In the genomic region with DNA sequence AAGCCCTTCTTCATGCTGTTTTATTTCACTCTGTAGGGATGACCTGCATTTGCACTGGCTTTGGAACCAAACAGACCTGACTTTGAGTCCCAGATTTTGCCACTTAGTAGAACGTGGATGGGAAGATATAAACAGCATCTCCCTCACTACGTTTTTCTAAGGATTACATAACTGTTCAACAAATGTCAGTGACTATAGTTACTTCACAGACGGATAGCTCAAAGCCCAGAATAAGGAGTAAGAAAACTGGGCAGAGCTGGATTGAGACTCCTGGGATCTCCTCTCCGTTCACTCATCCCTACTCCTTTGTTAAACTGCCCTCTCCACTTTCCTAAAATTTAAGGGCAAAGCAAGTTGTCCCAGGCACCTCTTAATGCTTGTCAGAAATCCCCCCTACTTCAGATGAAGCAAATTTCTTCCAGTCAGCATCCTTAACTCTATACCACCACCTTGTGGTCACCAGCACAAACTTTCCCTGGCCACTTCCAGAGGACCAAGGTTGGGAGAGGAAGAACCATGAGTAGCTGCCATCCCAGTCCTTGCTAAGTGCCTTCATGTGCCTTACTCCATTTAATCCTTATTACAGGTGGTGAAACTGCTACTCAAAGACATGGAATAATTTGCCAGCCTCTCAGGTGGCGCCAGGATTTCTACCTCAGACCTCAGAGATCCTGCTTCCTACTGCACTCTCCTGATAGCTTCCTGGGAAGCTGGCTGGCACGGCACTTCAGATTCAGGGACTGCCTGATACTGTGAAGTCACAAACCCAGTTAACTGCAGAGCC, we compare ENCODE assay signal across 8 cellular contexts. TPM values are rescaled to one million over a fixed set of nuclear protein-coding genes. Genes with fewer than 3 reads are reported as not detected.
A peak's percentile ranks its signal among the peaks of the same experiment; 100 is the strongest.
DNase-seq lines count a peak whose midpoint lies in the region; ATAC-seq and TF ChIP-seq lines count a peak whose summit lies in the region.

No MANE protein-coding gene starts in this region.

- ATAC-seq in GM21576 (IDR thresholded peaks at IDR 0.05; ENCODE audit: unreplicated experiment) (peak; percentile 56), GM19452 (IDR thresholded peaks at IDR 0.05; ENCODE audit: unreplicated experiment) (no peak)

- H3K27me3 ChIP-seq in cardiac muscle cell, result no peaks in the 10 kb centered on the region

- H3K36me3 ChIP-seq in cardiac muscle cell, result peaks cover 15% of the 10 kb centered on the region

- H3K4me1 ChIP-seq in cardiac muscle cell (ENCODE audit: low read depth), result no peaks in the 10 kb centered on the region

- peak; percentile 85 for TF ChIP-seq CTCF in cardiac muscle cell (IDR thresholded peaks at IDR 0.05; ENCODE audit: low read depth, low read length)

- no peak overlapping the region for H3K4me3 ChIP-seq in cardiac muscle cell

- DNase-seq in COLO829 (ENCODE audit: low spot score), result peak; percentile 62
- DNase-seq in NCI-H345 treated with DMSO at 0.1 percent for 48 hours (lab: John Stamatoyannopoulos, UW; ENCODE audit: unreplicated experiment), result peak; percentile 56
- peak; percentile 22 for DNase-seq in amniotic stem cell (lab: John Stamatoyannopoulos, UW)
- DNase-seq in cardiac muscle cell (ENCODE audit: low read depth in 1 of 2, low spot score in 1 of 2), result peak; percentile 71 to 77
- peak; percentile 75 for DNase-seq in pons (ENCODE audit: low spot score)
- DNase-seq in GOT3 (lab: John Stamatoyannopoulos, UW), result no peak

- H3K9me3 ChIP-seq in cardiac muscle cell (ENCODE audit: low read depth), result no peaks in the 10 kb centered on the region

- H3K27ac ChIP-seq in cardiac muscle cell, result no peak overlapping the region

RNA-seq across cellular contexts. Expression of a gene that starts 38.4 kb away (rescaled TPM):
- 11.7 and 13.9 TPM in 2 replicates for total RNA-seq in cardiac muscle cell
- 24.5 and 30.5 TPM in 2 replicates for polyA plus RNA-seq in cardiac muscle cell

RNA-seq across cellular contexts. Expression of a gene that starts 39.4 kb away (rescaled TPM):
- total RNA-seq in cardiac muscle cell, result 50.6 and 53.4 TPM in 2 replicates
- 31.2 and 37.2 TPM in 2 replicates for polyA plus RNA-seq in cardiac muscle cell
